ENCODE assay signal across 26 cellular contexts in the genomic region with DNA sequence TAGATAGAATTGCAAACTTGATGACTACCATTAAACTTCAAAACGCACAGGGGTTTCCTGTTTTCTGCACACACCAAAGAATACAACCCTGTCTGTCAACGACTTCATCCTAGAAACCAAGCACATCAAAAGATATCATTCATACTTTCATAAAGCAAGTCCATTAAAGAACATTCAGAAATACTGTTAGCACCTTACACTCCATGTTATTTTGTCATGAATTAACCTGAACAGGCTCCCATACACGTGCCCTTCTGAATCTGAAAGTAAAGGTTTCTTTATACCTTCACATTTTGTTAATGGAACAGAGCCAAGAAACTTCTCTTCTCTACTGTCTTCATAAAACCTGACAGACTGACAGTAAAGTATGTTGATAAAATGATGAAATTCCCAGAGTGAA. TPM values are rescaled to one million over a fixed set of nuclear protein-coding genes. Genes with fewer than 3 reads are reported as not detected.
DNase-seq lines count a peak whose midpoint lies in the region; ATAC-seq, FAIRE-seq and TF ChIP-seq lines count a peak whose summit lies in the region.
"Had no signal": no experiment of that assay in that cellular context is flagged by ENCODE, and none has a peak within 500 bp of the region (broad histone marks: within the 10 kb centered on the region; RNA-seq: fewer than 3 reads in every experiment).

No MANE protein-coding gene starts in this region.

- peaks cover 72% of the 10 kb centered on the region for H3K4me1 Mint-ChIP-seq in activated naive CD4-positive, alpha-beta T cell treated with anti-CD3 and anti-CD28 coated beads, Interleukin-2, amount 50 U/mL, for 24 hours
- H3K4me1 Mint-ChIP-seq in GM23338 (peaks cover 32% of the 10 kb centered on the region), WTC11 (peaks cover 37% of the 10 kb centered on the region)
- peaks cover 34 to 65% of the 10 kb centered on the region in 2 donors for H3K4me1 Mint-ChIP-seq in stimulated activated naive B cell treated with anti-CD40 and anti-IgM and Interleukin-4, amounts not matched to agents 10 μg/mL and 1 μg/mL and 100 μg/mL, for 72 hours

- POLR2A ChIA-PET in K562 (lab: Yijun Ruan, JAX) (no interaction called here), WTC11 (lab: Charles Lee) (no interaction called here)

- in situ Hi-C loops in K562 (cut with MboI): no loop called here

- ATAC-seq in activated naive CD4-positive, alpha-beta T cell treated with anti-CD3 and anti-CD28 coated beads, Interleukin-2, amount 50 U/mL, for 72 hours: no peak
- no peak for ATAC-seq in GM23338
- no peak for ATAC-seq in K562
- ATAC-seq in stimulated activated naive B cell treated with anti-CD40 and anti-IgM and Interleukin-4, amounts not matched to agents 10 μg/mL and 1 μg/mL and 100 μg/mL, for 72 hours (replicated peaks): no peak
- ATAC-seq in WTC11: no peak
- ATAC-seq: HCT116; left lobe of liver; stimulated activated effector memory CD8-positive, alpha-beta T cell treated with anti-CD3 and anti-CD28 coated beads, Interleukin-12 subunit alpha, Interleukin-12 subunit beta, amount 100 ng/mL, for 72 hours had no signal

- TF ChIP-seq POLR2A in K562 (conservative IDR thresholded peaks at IDR 0.05): 0 out of 2 replicates have a peak, but pooled peaks have one; percentile 21

- no peak overlapping the region for H3K4me3 ChIP-seq in GM23338
- no peak overlapping the region for H3K4me3 ChIP-seq in K562
- H3K4me3 ChIP-seq: colonic mucosa, esophagus muscularis mucosa, hepatocyte, ovary, uterus had no signal

- CTCF ChIA-PET in K562 (lab: Yijun Ruan, JAX; ENCODE audit: low intra/inter-chr PET ratio) (no interaction called here), WTC11 (lab: Charles Lee) (no interaction called here)

- no peak for FAIRE-seq in K562 (lab: Jason Lieb, UNC)

- H3K9ac ChIP-seq in K562 (ENCODE audit: insufficient read depth in 1 of 2, low read depth in 2 of 2, low read length in 2 of 2): no peak overlapping the region

- H3F3A ChIP-seq in GM23338 (replicated peaks; ENCODE audit: low read depth): no peaks in the 10 kb centered on the region

- H2AFZ ChIP-seq in GM23338 (no peak overlapping the region), K562 (ENCODE audit: low read depth, low read length) (no peak overlapping the region)
- H2AFZ ChIP-seq: hepatocyte had no signal

- H3K4me2 ChIP-seq in GM23338 (no peak overlapping the region), K562 (ENCODE audit: insufficient read depth, low read length) (no peak overlapping the region)
- H3K4me2 ChIP-seq: hepatocyte had no signal

- no peaks in the 10 kb centered on the region for H3K9me3 ChIP-seq in K562 (replicated peaks; ENCODE audit: control insufficient read depth, insufficient read depth, low read depth, low read length)
- H3K9me3 ChIP-seq: colonic mucosa, esophagus muscularis mucosa, ovary, uterus had no signal

- WGBS in K562 (ENCODE audit: insufficient coverage, low coverage, missing lambda C conversion rate): 81% methylated on average over 3 of the region's 3 CpGs

- H3K79me2 ChIP-seq in GM23338 (replicated peaks; ENCODE audit: insufficient read depth): peaks cover 100% of the 10 kb centered on the region
- peaks cover 94% of the 10 kb centered on the region for H3K79me2 ChIP-seq in K562 (ENCODE audit: control insufficient read depth, insufficient read depth, low read length)

- H3K27me3 ChIP-seq in GM23338 (ENCODE audit: insufficient read depth): no peaks in the 10 kb centered on the region
- H3K27me3 ChIP-seq in K562 (ENCODE audit: control insufficient read depth in 2 of 2, insufficient read depth in 2 of 2, low read length in 2 of 2): no peaks in the 10 kb centered on the region
- H3K27me3 ChIP-seq: colonic mucosa, esophagus muscularis mucosa, hepatocyte, ovary, uterus had no signal

- H3K4me1 ChIP-seq in GM23338 (ENCODE audit: insufficient read depth): peaks cover 4% of the 10 kb centered on the region; the same call in 1 of the 2 replicates
- peaks cover under 1 to 11% of the 10 kb centered on the region in 2 experiments; a peak in 4 of 5 replicates for H3K4me1 ChIP-seq in K562 (replicated peaks in 1 of 2; ENCODE audit: control insufficient read depth in 2 of 2, insufficient read depth in 2 of 2, low read length in 2 of 2)

- peaks cover 19% of the 10 kb centered on the region for H3K36me3 Mint-ChIP-seq in activated naive CD4-positive, alpha-beta T cell treated with anti-CD3 and anti-CD28 coated beads, Interleukin-2, amount 50 U/mL, for 24 hours
- H3K36me3 Mint-ChIP-seq in activated naive CD4-positive, alpha-beta T cell treated with anti-CD3 and anti-CD28 coated beads, Interleukin-2, amount 50 U/mL, for 72 hours: peaks cover 0 to 13% of the 10 kb centered on the region in 2 donors
- peaks cover 15% of the 10 kb centered on the region for H3K36me3 Mint-ChIP-seq in GM23338 (ENCODE audit: low read depth)
- H3K36me3 Mint-ChIP-seq in stimulated activated naive B cell treated with anti-CD40 and anti-IgM and Interleukin-4, amounts not matched to agents 10 μg/mL and 1 μg/mL and 100 μg/mL, for 72 hours: peaks cover 26 to 46% of the 10 kb centered on the region in 2 donors
- H3K36me3 Mint-ChIP-seq in WTC11: peaks cover 4% of the 10 kb centered on the region
- H3K36me3 Mint-ChIP-seq: naive B cell had no signal

- no peak for DNase-seq in activated naive CD4-positive, alpha-beta T cell treated with anti-CD3 and anti-CD28 coated beads, Interleukin-2, amount 50 U/mL, for 72 hours (ENCODE audit: low spot score in 2 of 2)
- DNase-seq in GM23338 (ENCODE audit: low spot score) (no peak), K562 (ENCODE audit: extremely low read depth in 1 of 4, low spot score in 3 of 4) (no peak), WTC11 (ENCODE audit: low spot score) (no peak), SKM-1 (lab: John Stamatoyannopoulos, UW; ENCODE audit: unreplicated experiment) (no peak)
- DNase-seq in stimulated activated naive B cell treated with anti-CD40 and anti-IgM and Interleukin-4, amounts not matched to agents 10 μg/mL and 1 μg/mL and 100 μg/mL, for 72 hours: no peak
- DNase-seq: activated effector memory CD4-positive, alpha-beta T cell treated with Interleukin-2 at 50 U/mL for 16 hours; amniotic stem cell; colonic mucosa; DMS 273 treated with DMSO at 0.1 percent for 48 hours; foreskin melanocyte; IMR-90; naive B cell; NCI-H2029; NCI-H446; OCI-M1; ovary; stimulated activated CD4-positive, alpha-beta T cell treated with anti-CD3 and anti-CD28 coated beads, Interleukin-2, amount 100 ng/mL, for 48 hours; uterus had no signal

- intact Hi-C loops in K562 (cut with micrococcal nuclease): no loop called here

- H3K9me2 ChIP-seq in GM23338 (ENCODE audit: insufficient read depth): no peaks in the 10 kb centered on the region

- no peaks in the 10 kb centered on the region for H3K9me3 Mint-ChIP-seq in activated naive CD4-positive, alpha-beta T cell treated with anti-CD3 and anti-CD28 coated beads, Interleukin-2, amount 50 U/mL, for 24 hours
- no peaks in the 10 kb centered on the region for H3K9me3 Mint-ChIP-seq in activated naive CD4-positive, alpha-beta T cell treated with anti-CD3 and anti-CD28 coated beads, Interleukin-2, amount 50 U/mL, for 72 hours
- H3K9me3 Mint-ChIP-seq in GM23338 (no peaks in the 10 kb centered on the region), WTC11 (no peaks in the 10 kb centered on the region)
- no peaks in the 10 kb centered on the region for H3K9me3 Mint-ChIP-seq in stimulated activated naive B cell treated with anti-CD40 and anti-IgM and Interleukin-4, amounts not matched to agents 10 μg/mL and 1 μg/mL and 100 μg/mL, for 72 hours
- H3K9me3 Mint-ChIP-seq: naive B cell; stimulated activated effector memory CD8-positive, alpha-beta T cell treated with anti-CD3 and anti-CD28 coated beads, Interleukin-12 subunit alpha, Interleukin-12 subunit beta, amount 100 ng/mL, for 72 hours had no signal

- H3K4me3 Mint-ChIP-seq in activated naive CD4-positive, alpha-beta T cell treated with anti-CD3 and anti-CD28 coated beads, Interleukin-2, amount 50 U/mL, for 24 hours: peak overlapping the region; percentile 63
- H3K4me3 Mint-ChIP-seq in GM23338 (no peak overlapping the region), WTC11 (no peak overlapping the region)
- H3K4me3 Mint-ChIP-seq in stimulated activated naive B cell treated with anti-CD40 and anti-IgM and Interleukin-4, amounts not matched to agents 10 μg/mL and 1 μg/mL and 100 μg/mL, for 72 hours: no peak overlapping the region
- H3K4me3 Mint-ChIP-seq: stimulated activated effector memory CD8-positive, alpha-beta T cell treated with anti-CD3 and anti-CD28 coated beads, Interleukin-12 subunit alpha, Interleukin-12 subunit beta, amount 100 ng/mL, for 72 hours had no signal

- TF ChIP-seq CTCF in GM23338 (conservative IDR thresholded peaks at IDR 0.05; ENCODE audit: low read depth in 2 of 2) (no peak), K562 (IDR thresholded peaks at IDR 0.05 in 2 of 3, conservative IDR thresholded peaks at IDR 0.05 in 1 of 3; ENCODE audit: insufficient read depth in 2 of 3, low read depth in 1 of 3, low read length in 3 of 3) (no peak), WTC11 (IDR thresholded peaks at IDR 0.05) (no peak)

- H3K27ac ChIP-seq in GM23338 (ENCODE audit: low read depth): 0 out of 2 replicates have a peak overlapping the region, but pooled peaks have one; percentile 12
- no peak overlapping the region for H3K27ac ChIP-seq in K562 (ENCODE audit: extremely low read depth, low read depth, low read length)
- H3K27ac ChIP-seq: C4-2B, colonic mucosa, esophagus muscularis mucosa, hepatocyte, ovary, uterus had no signal

- no peaks in the 10 kb centered on the region for H3K9me1 ChIP-seq in K562 (ENCODE audit: control insufficient read depth, insufficient read depth, low read length)

- H3K27ac Mint-ChIP-seq in activated naive CD4-positive, alpha-beta T cell treated with anti-CD3 and anti-CD28 coated beads, Interleukin-2, amount 50 U/mL, for 24 hours: peak overlapping the region; percentile 70
- H3K27ac Mint-ChIP-seq in activated naive CD4-positive, alpha-beta T cell treated with anti-CD3 and anti-CD28 coated beads, Interleukin-2, amount 50 U/mL, for 72 hours: no peak overlapping the region
- H3K27ac Mint-ChIP-seq in GM23338: no peak overlapping the region
- peak overlapping the region; percentile 66 for H3K27ac Mint-ChIP-seq in stimulated activated naive B cell treated with anti-CD40 and anti-IgM and Interleukin-4, amounts not matched to agents 10 μg/mL and 1 μg/mL and 100 μg/mL, for 72 hours
- no peak overlapping the region for H3K27ac Mint-ChIP-seq in WTC11

- H3K36me3 ChIP-seq in GM23338 (ENCODE audit: insufficient read depth): no peaks in the 10 kb centered on the region
- peaks cover 73% of the 10 kb centered on the region for H3K36me3 ChIP-seq in K562 (ENCODE audit: control insufficient read depth, insufficient read depth, low read length)
- H3K36me3 ChIP-seq: colonic mucosa, esophagus muscularis mucosa, ovary, uterus had no signal

- H4K20me1 ChIP-seq in GM23338 (replicated peaks; ENCODE audit: insufficient read depth) (peaks cover 80% of the 10 kb centered on the region), K562 (replicated peaks; ENCODE audit: control insufficient read depth, insufficient read depth, low read length) (peaks cover 37% of the 10 kb centered on the region)

- BruUV-seq in K562 (replicated peaks; lab: Mats Ljungman, UMichigan): no TSS peak

- TF ChIP-seq RAD21 in K562 (CRISPR knock-in tag; conservative IDR thresholded peaks at IDR 0.05 in 1 of 2, IDR thresholded peaks at IDR 0.05 in 1 of 2): no peak

- TF ChIP-seq EP300 in K562 (IDR thresholded peaks at IDR 0.05; ENCODE audit: low read length): no peak

- no peaks in the 10 kb centered on the region for H3K27me3 Mint-ChIP-seq in activated naive CD4-positive, alpha-beta T cell treated with anti-CD3 and anti-CD28 coated beads, Interleukin-2, amount 50 U/mL, for 24 hours
- no peaks in the 10 kb centered on the region for H3K27me3 Mint-ChIP-seq in GM23338 (ENCODE audit: insufficient read depth, low read depth, poor library complexity)
- H3K27me3 Mint-ChIP-seq in stimulated activated naive B cell treated with anti-CD40 and anti-IgM and Interleukin-4, amounts not matched to agents 10 μg/mL and 1 μg/mL and 100 μg/mL, for 72 hours: no peaks in the 10 kb centered on the region
- H3K27me3 Mint-ChIP-seq in WTC11 (ENCODE audit: low read depth): no peaks in the 10 kb centered on the region
- H3K27me3 Mint-ChIP-seq: naive B cell had no signal

RNA-seq across cellular contexts. Expression of gene PUM1, which starts 46.1 kb away (rescaled TPM):
- total RNA-seq in activated naive CD4-positive, alpha-beta T cell treated with anti-CD3 and anti-CD28 coated beads, Interleukin-2, amount 50 U/mL, for 72 hours: 100 to 1,000 TPM; 107 to 118 TPM
- total RNA-seq in GM23338 (2014; rRNA removed; shearing (Covaris generic)): 117 and 121 TPM in 2 replicates
- 44.4 and 49.5 TPM in 2 replicates for polyA plus RNA-seq in GM23338 (2016; fragmentation: Nextera tagmentation; extraction: Ambion mirVana)
- 260 and 263 TPM in 2 replicates for total RNA-seq in K562 (2011; cell fraction: chromatin; rRNA removed; ENCODE audit: low replicate concordance)
- total RNA-seq in K562 (2011; cell fraction: nucleolus; rRNA removed): 122 and 134 TPM in 2 replicates
- 144 and 176 TPM in 2 replicates for total RNA-seq in K562 (2011; cell fraction: nucleoplasm; rRNA removed)
- 42.9 and 56.3 TPM in 2 replicates for total RNA-seq in K562 (2014; rRNA removed)
- 60.1 and 66.4 TPM in 2 replicates for total RNA-seq in K562 (2014; rRNA removed; fragmentation: Illumina TruSeq; extraction: Trizol)
- 55.6 and 56.6 TPM in 2 replicates for total RNA-seq in K562 (2015; rRNA removed; fragmentation: Illumina TruSeq; extraction: Trizol)
- total RNA-seq in K562 (2021): 101 and 104 TPM in 2 replicates
- 55.7 and 64.3 TPM in 2 replicates for polyA plus RNA-seq in K562 (2011; rRNA removed)
- 84.5 and 95.2 TPM in 2 replicates for polyA plus RNA-seq in K562 (2011; cell fraction: cytosol; rRNA removed)
- polyA plus RNA-seq in K562 (2011; cell fraction: nucleus; rRNA removed): 131 and 181 TPM in 2 replicates
- 60.3 and 92.8 TPM in 2 replicates for polyA plus RNA-seq in K562 (2012)
- polyA plus RNA-seq in K562 (2014; fragmentation: Illumina TruSeq; extraction: Trizol): 52.1 and 60.9 TPM in 2 replicates
- polyA plus RNA-seq in K562 (2014; fragmentation: Nextera tagmentation; extraction: Ambion mirVana): 10 to 100 TPM; 37.7 to 43.8 TPM
- 46.4 and 49.5 TPM in 2 replicates for polyA plus RNA-seq in K562 (2014; rRNA removed)
- 300 and 362 TPM in 2 replicates for polyA minus RNA-seq in K562 (2011; rRNA and poly(A)+ RNA removed)
- polyA minus RNA-seq in K562 (2011; cell fraction: cytosol; rRNA and poly(A)+ RNA removed): 93.9 and 117 TPM in 2 replicates
- polyA minus RNA-seq in K562 (2011; cell fraction: nucleus; rRNA and poly(A)+ RNA removed): 116 and 133 TPM in 2 replicates
- total RNA-seq in WTC11 (2021): 142 to 151 TPM (median 147 TPM) in 3 replicates

Comparison
In these comparisons a context has a peak if more than half of its experiments do, and no peak if none do; other contexts are left out.
1. H3K27ac Mint-ChIP-seq: peak in activated naive CD4-positive, alpha-beta T cell treated with anti-CD3 and anti-CD28 coated beads, Interleukin-2, amount 50 U/mL, for 24 hours (single experiment) and stimulated activated naive B cell treated with anti-CD40 and anti-IgM and Interleukin-4, amounts not matched to agents 10 μg/mL and 1 μg/mL and 100 μg/mL, for 72 hours (single experiment); none in activated naive CD4-positive, alpha-beta T cell treated with anti-CD3 and anti-CD28 coated beads, Interleukin-2, amount 50 U/mL, for 72 hours (0 of 2), GM23338 (single experiment) and WTC11 (single experiment).